18 cellular contexts compared by ENCODE assay signal in genomic region chr2:235674812-235675211, GRCh38.
DNase-seq lines count a peak whose midpoint lies in the region; FAIRE-seq and TF ChIP-seq lines count a peak whose summit lies in the region.
"Had no signal": no experiment of that assay in that cellular context is flagged by ENCODE, and none has a peak within 500 bp of the region (broad histone marks: within the 10 kb centered on the region; RNA-seq: fewer than 3 reads in every experiment).

No MANE protein-coding gene starts in this region.

- peaks cover 12 to 98% (median 91%) of the 10 kb centered on the region in 10 experiments for H3K4me1 ChIP-seq in BLaER1 treated with 17β-estradiol and CSF1 and Interleukin-3, amounts not matched to agents 10 nM and 100 nM

- DNase-seq in WERI-Rb-1 (no peak), frontal cortex (ENCODE audit: low spot score in 2 of 2) (no peak), lower leg skin (ENCODE audit: low spot score in 2 of 2) (no peak), SKM-1 treated with dmso at 0.1 percent for 144 hours (lab: John Stamatoyannopoulos, UW; ENCODE audit: unreplicated experiment) (no peak)
- no peak for DNase-seq in stimulated activated CD4-positive, alpha-beta T cell treated with anti-CD3 and anti-CD28 coated beads, Interleukin-2, amount 100 ng/mL, for 48 hours
- DNase-seq: CD4-positive, alpha-beta T cell; CD8-positive, alpha-beta memory T cell; DMS 273 treated with DMSO at 0.1 percent for 48 hours; DMS79; EL; GDM1; HFFc6 had no signal

- H3K4me3 ChIP-seq in BLaER1 treated with 17β-estradiol and CSF1 and Interleukin-3, amounts not matched to agents 10 nM and 100 nM, result no peak overlapping the region
- H3K4me3 ChIP-seq in WERI-Rb-1 (ENCODE audit: low read depth, low read length) (no peak overlapping the region), lower leg skin (ENCODE audit: low read depth, poor library complexity, severe bottlenecking) (no peak overlapping the region)
- H3K4me3 ChIP-seq: GM12878, GM23338, HAP-1 had no signal

- peaks cover 50 to 100% (median 93%) of the 10 kb centered on the region in 11 experiments for H4K20me1 ChIP-seq in BLaER1 treated with 17β-estradiol and CSF1 and Interleukin-3, amounts not matched to agents 10 nM and 100 nM

- H3K36me3 ChIP-seq in BLaER1 treated with 17β-estradiol and CSF1 and Interleukin-3, amounts not matched to agents 10 nM and 100 nM, result 0 out of 22 replicates have a peak, but pooled peaks cover 0 to 4% (median 0%) of the 10 kb centered on the region in 11 experiments
- peaks cover 31% of the 10 kb centered on the region for H3K36me3 ChIP-seq in WERI-Rb-1
- H3K36me3 ChIP-seq: HAP-1 had no signal

- peak; percentile 40 for FAIRE-seq in frontal cortex (lab: Jason Lieb, UNC)
- FAIRE-seq: GM12878, GM19239, H54 had no signal

- intact Hi-C loops in lower leg skin (cut with DNase I; ENCODE audit: low total_unique reads), result loop anchor here (5.0 kb wide), 1 partner anchor 78 kb away; no protein-coding TSS in a partner anchor

- H3K4me2 ChIP-seq in BLaER1 treated with 17β-estradiol and CSF1 and Interleukin-3, amounts not matched to agents 10 nM and 100 nM, result peak overlapping the region in 9 of 11 experiments; percentile 19 to 99 (median 63); a peak in 16 of 22 replicates
- H3K4me2 ChIP-seq: GM23338 had no signal

- peaks cover 0 to 30% (median 8%) of the 10 kb centered on the region in 11 experiments; a peak in 14 of 22 replicates for H3K27me3 ChIP-seq in BLaER1 treated with 17β-estradiol and CSF1 and Interleukin-3, amounts not matched to agents 10 nM and 100 nM
- no peaks in the 10 kb centered on the region for H3K27me3 ChIP-seq in WERI-Rb-1 (ENCODE audit: insufficient read depth, low read depth, severe bottlenecking)

- no peak for TF ChIP-seq CTCF in WERI-Rb-1 (IDR thresholded peaks at IDR 0.05; ENCODE audit: low read depth, low read length)
- no peak for TF ChIP-seq CTCF in lower leg skin (IDR thresholded peaks at IDR 0.05)

- no peaks in the 10 kb centered on the region for H3K9me3 ChIP-seq in BLaER1 treated with 17β-estradiol and CSF1 and Interleukin-3, amounts not matched to agents 10 nM and 100 nM (replicated peaks in 1 of 11)
- H3K9me3 ChIP-seq in WERI-Rb-1 (ENCODE audit: severe bottlenecking), result no peaks in the 10 kb centered on the region
- H3K9me3 ChIP-seq: HAP-1 had no signal

- no peak for TF ChIP-seq POLR2A in lower leg skin (IDR thresholded peaks at IDR 0.05)

- no peak overlapping the region for H3K9ac ChIP-seq in BLaER1 treated with 17β-estradiol and CSF1 and Interleukin-3, amounts not matched to agents 10 nM and 100 nM

- 89 to 93% methylated on average over 4 of the region's 4 CpGs for WGBS in lower leg skin, 2 donors

- H3K27ac ChIP-seq in BLaER1 treated with 17β-estradiol and CSF1 and Interleukin-3, amounts not matched to agents 10 nM and 100 nM, result no peak overlapping the region
- H3K27ac ChIP-seq in WERI-Rb-1, result peak overlapping the region; percentile 79
